Comparison of ENCODE assay signal across 23 cellular contexts in genomic region chr4:6280365-6280996, GRCh38. TPM values are rescaled to one million over a fixed set of nuclear protein-coding genes. Genes with fewer than 3 reads are reported as not detected.
DNase-seq lines count a peak whose midpoint lies in the region; ATAC-seq and TF ChIP-seq lines count a peak whose summit lies in the region.
"Had no signal": no experiment of that assay in that cellular context is flagged by ENCODE, and none has a peak within 500 bp of the region (broad histone marks: within the 10 kb centered on the region; RNA-seq: fewer than 3 reads in every experiment).

No MANE protein-coding gene starts in this region.

- H3K9me3 Mint-ChIP-seq in HFFc6 (no peaks in the 10 kb centered on the region), endodermal cell (no peaks in the 10 kb centered on the region)
- no peaks in the 10 kb centered on the region for H3K9me3 Mint-ChIP-seq in activated naive CD4-positive, alpha-beta T cell treated with anti-CD3 and anti-CD28 coated beads, Interleukin-2, amount 50 U/mL, for 72 hours
- H3K9me3 Mint-ChIP-seq: activated naive CD8-positive, alpha-beta T cell treated with anti-CD3 and anti-CD28 coated beads for 36 hours; brain; CD4-positive, alpha-beta T cell; dendritic cell treated with granulocyte-macrophage colony-stimulating factor and Interleukin-4, amounts not matched to agents 40 ng/mL and 50 ng/mL, for 4 days; naive B cell; T-helper 2 cell treated with Interferon-gamma antibody and Interleukin-4, amounts not matched to agents 5 μg/mL and 100 μg/mL, for 36 hours had no signal

- H3K27me3 ChIP-seq in BE2C (no peaks in the 10 kb centered on the region), endodermal cell (ENCODE audit: control insufficient read depth, insufficient read depth, low read length, poor library complexity, severe bottlenecking) (no peaks in the 10 kb centered on the region), ovary (no peaks in the 10 kb centered on the region)

- H3K27ac ChIP-seq in endodermal cell (ENCODE audit: low read depth, low read length): no peak overlapping the region
- peak overlapping the region in 1 of 2 donors; percentile 86 for H3K27ac ChIP-seq in ovary

- no peaks in the 10 kb centered on the region for H3K36me3 Mint-ChIP-seq in HFFc6 (ENCODE audit: low read depth)
- H3K36me3 Mint-ChIP-seq in endodermal cell (ENCODE audit: low read depth): peaks cover 14% of the 10 kb centered on the region
- H3K36me3 Mint-ChIP-seq in activated naive CD4-positive, alpha-beta T cell treated with anti-CD3 and anti-CD28 coated beads, Interleukin-2, amount 50 U/mL, for 72 hours: no peaks in the 10 kb centered on the region
- H3K36me3 Mint-ChIP-seq: activated naive CD8-positive, alpha-beta T cell treated with anti-CD3 and anti-CD28 coated beads for 36 hours; naive B cell had no signal

- WGBS in endodermal cell (ENCODE audit: insufficient coverage in 1 of 2, insufficient read length in 1 of 2), 2 experiments: 88 to 97% methylated on average over 6 to 16 of the region's 16 CpGs
- 81 to 92% (median 85%) methylated on average over 16 of the region's 16 CpGs for WGBS in ovary, 3 donors

- H3K27ac Mint-ChIP-seq in HFFc6: no peak overlapping the region
- H3K27ac Mint-ChIP-seq in endodermal cell: no peak overlapping the region
- H3K27ac Mint-ChIP-seq in activated naive CD4-positive, alpha-beta T cell treated with anti-CD3 and anti-CD28 coated beads, Interleukin-2, amount 50 U/mL, for 72 hours: no peak overlapping the region
- H3K27ac Mint-ChIP-seq: activated naive CD8-positive, alpha-beta T cell treated with anti-CD3 and anti-CD28 coated beads for 36 hours; CD4-positive, alpha-beta T cell; dendritic cell treated with granulocyte-macrophage colony-stimulating factor and Interleukin-4, amounts not matched to agents 40 ng/mL and 50 ng/mL, for 4 days; IgD-negative memory B cell; T-helper 2 cell treated with Interferon-gamma antibody and Interleukin-4, amounts not matched to agents 5 μg/mL and 100 μg/mL, for 36 hours had no signal

- no peak for ATAC-seq in activated naive CD4-positive, alpha-beta T cell treated with anti-CD3 and anti-CD28 coated beads, Interleukin-2, amount 50 U/mL, for 72 hours

- no peak for TF ChIP-seq EP300 in ovary (IDR thresholded peaks at IDR 0.05)

- H3K9me3 ChIP-seq in BE2C: no peaks in the 10 kb centered on the region
- no peaks in the 10 kb centered on the region for H3K9me3 ChIP-seq in endodermal cell (ENCODE audit: control insufficient read depth, low read length)
- no peaks in the 10 kb centered on the region for H3K9me3 ChIP-seq in ovary
- H3K9me3 ChIP-seq: thoracic aorta had no signal

- H3K4me1 ChIP-seq in BE2C (peaks cover 53% of the 10 kb centered on the region), endodermal cell (ENCODE audit: control insufficient read depth, insufficient read depth, low read length) (no peaks in the 10 kb centered on the region), ovary (ENCODE audit: insufficient read depth) (peaks cover 59% of the 10 kb centered on the region)

- peaks cover 13% of the 10 kb centered on the region for H3K36me3 ChIP-seq in BE2C
- H3K36me3 ChIP-seq in endodermal cell (ENCODE audit: control insufficient read depth, insufficient read depth, low read length): no peaks in the 10 kb centered on the region
- H3K36me3 ChIP-seq in ovary: no peaks in the 10 kb centered on the region

- H3K4me3 ChIP-seq in BE2C (ENCODE audit: low read depth, low read length) (no peak overlapping the region), endodermal cell (ENCODE audit: low read length) (no peak overlapping the region), ovary (no peak overlapping the region)
- H3K4me3 ChIP-seq: lung, thoracic aorta had no signal

- H3K4me1 Mint-ChIP-seq in HFFc6 (ENCODE audit: low read depth): peaks cover 9% of the 10 kb centered on the region; the same call in 1 of the 2 replicates
- H3K4me1 Mint-ChIP-seq in endodermal cell: no peaks in the 10 kb centered on the region

- H3K9ac ChIP-seq in endodermal cell (ENCODE audit: extremely low read depth, low read length, poor library complexity, severe bottlenecking): no peak overlapping the region

- H3K27me3 Mint-ChIP-seq in HFFc6 (ENCODE audit: insufficient read depth) (no peaks in the 10 kb centered on the region; the same call in 1 of the 2 replicates), endodermal cell (ENCODE audit: insufficient read depth) (no peaks in the 10 kb centered on the region)
- H3K27me3 Mint-ChIP-seq: activated naive CD8-positive, alpha-beta T cell treated with anti-CD3 and anti-CD28 coated beads for 36 hours; brain; CD4-positive, alpha-beta T cell; naive B cell; progenitor cell of endocrine pancreas had no signal

- TF ChIP-seq POLR2A in ovary (IDR thresholded peaks at IDR 0.05): no peak

- TF ChIP-seq CTCF in BE2C (IDR thresholded peaks at IDR 0.05; ENCODE audit: low read depth, low read length) (no peak), HFFc6 (IDR thresholded peaks at IDR 0.05) (0 out of 2 replicates have a peak, but pooled peaks have one; percentile 8), endodermal cell (conservative IDR thresholded peaks at IDR 0.05) (no peak), ovary (IDR thresholded peaks at IDR 0.05) (no peak)

- DNase-seq in BE2C: peak; percentile 65
- no peak for DNase-seq in HFFc6
- DNase-seq in endodermal cell: peak; percentile 58
- peak in 3 of 5 donors; percentile 39 to 55 (median 49) for DNase-seq in ovary
- DNase-seq in LoVo (ENCODE audit: low spot score): no peak
- no peak for DNase-seq in activated naive CD4-positive, alpha-beta T cell treated with anti-CD3 and anti-CD28 coated beads, Interleukin-2, amount 50 U/mL, for 72 hours (ENCODE audit: low spot score in 2 of 2)
- no peak for DNase-seq in SHP77 treated with DMSO at 0.1 percent for 48 hours (lab: John Stamatoyannopoulos, UW)
- DNase-seq in COLO829 (ENCODE audit: low spot score): no peak
- DNase-seq: ACHN; activated CD4-positive, CD25-positive, alpha-beta regulatory T cell; activated naive CD8-positive, alpha-beta T cell treated with anti-CD3 and anti-CD28 coated beads for 36 hours; CD4-positive, alpha-beta T cell; DMS79 treated with DMSO at 0.1 percent for 48 hours; naive B cell; NCI-H2029 treated with DMSO at 0.1 percent for 48 hours; NCI-H524 had no signal

- intact Hi-C loops in ovary (cut with DNase I): no loop called here

- H3K4me3 Mint-ChIP-seq in HFFc6 (no peak overlapping the region), endodermal cell (no peak overlapping the region)
- H3K4me3 Mint-ChIP-seq: activated naive CD8-positive, alpha-beta T cell treated with anti-CD3 and anti-CD28 coated beads for 36 hours; brain; CD4-positive, alpha-beta T cell; dendritic cell treated with granulocyte-macrophage colony-stimulating factor and Interleukin-4, amounts not matched to agents 40 ng/mL and 50 ng/mL, for 4 days; IgD-negative memory B cell; T-helper 2 cell treated with Interferon-gamma antibody and Interleukin-4, amounts not matched to agents 5 μg/mL and 100 μg/mL, for 36 hours had no signal

RNA-seq across cellular contexts. Expression of gene WFS1, which starts 10.8 kb away (rescaled TPM):
- polyA plus RNA-seq in BE2C (2012; ENCODE audit: insufficient read depth, insufficient read length, low read depth): 32.8 TPM
- 10 to 100 TPM; 47.3 to 72.1 (median 56.0) TPM for total RNA-seq in HFFc6 (2021; fragmentation: NEBNext Ultra II Directional; extraction: Animal tissue kit (Norgen Biotek cat#: 25700))
- total RNA-seq in endodermal cell (10 to 100 TPM; 25.3 to 26.1 TPM), ovary (100 to 1,000 TPM in 5 of 7 donors, 10 to 100 TPM in 2; 57.4 to 174 (median 140) TPM)
- polyA plus RNA-seq in endodermal cell (2013, experiment 1 of 2): 23.8 TPM
- 24.1 TPM for polyA plus RNA-seq in endodermal cell (2013, experiment 2 of 2)
- 100 to 1,000 TPM in 1 of 2 donors, 10 to 100 TPM in 1; 33.2 to 111 TPM for polyA plus RNA-seq in ovary
- total RNA-seq in activated naive CD4-positive, alpha-beta T cell treated with anti-CD3 and anti-CD28 coated beads, Interleukin-2, amount 50 U/mL, for 72 hours: 1 to 10 TPM; 1.8 to 3.2 TPM

Comparison
In these comparisons a context has a peak if more than half of its experiments do, and no peak if none do; other contexts are left out.
1. DNase-seq: peak in BE2C (single experiment), endodermal cell (single experiment) and ovary (3 of 5); none in HFFc6 (single experiment), LoVo (single experiment), activated naive CD4-positive, alpha-beta T cell treated with anti-CD3 and anti-CD28 coated beads, Interleukin-2, amount 50 U/mL, for 72 hours (0 of 2), SHP77 treated with DMSO at 0.1 percent for 48 hours (single experiment) and COLO829 (single experiment).
2. RNA of gene WFS1, which starts 10.8 kb away (total RNA-seq): 57.4 to 174 TPM in ovary, 47.3 to 72.1 TPM in HFFc6 and 25.3 to 26.1 TPM in endodermal cell; 1.8 to 3.2 TPM in activated naive CD4-positive, alpha-beta T cell treated with anti-CD3 and anti-CD28 coated beads, Interleukin-2, amount 50 U/mL, for 72 hours; every median in the first group is over 4 times any median in the second.